In genomic region chr6:11222385-11223277, GRCh38 we compare ENCODE assay signal across 1 cellular context.
TF ChIP-seq lines count a peak whose summit lies in the region.

No MANE protein-coding gene starts in this region.

TF ChIP-seq in HepG2, 621 proteins besides CTCF, POLR2A, EP300 and RAD21 (continued from another document):
- TF ChIP-seq KIAA2018 (CRISPR knock-in tag; IDR thresholded peaks at IDR 0.05; ENCODE audit: borderline replicate concordance) (no peak), DR1 (CRISPR knock-in tag; IDR thresholded peaks at IDR 0.05) (no peak), THAP7 (CRISPR knock-in tag; IDR thresholded peaks at IDR 0.05) (no peak), FOXJ3 (CRISPR knock-in tag; IDR thresholded peaks at IDR 0.05; ENCODE audit: borderline replicate concordance) (no peak), RFX5 (IDR thresholded peaks at IDR 0.05; ENCODE audit: low read depth, low read length) (no peak), POLR2AphosphoS5 (IDR thresholded peaks at IDR 0.05; ENCODE audit: low read depth, low read length) (no peak), ZNF362 (CRISPR knock-in tag; IDR thresholded peaks at IDR 0.05; ENCODE audit: borderline replicate concordance) (no peak), ZFP37 (CRISPR knock-in tag; IDR thresholded peaks at IDR 0.05; ENCODE audit: borderline replicate concordance) (no peak), SRSF4 (IDR thresholded peaks at IDR 0.05; ENCODE audit: low read depth, low read length, poor library complexity, severe bottlenecking) (no peak), MYC (CRISPR knock-in tag; IDR thresholded peaks at IDR 0.05; ENCODE audit: borderline replicate concordance) (no peak), ZNF639 (CRISPR knock-in tag; conservative IDR thresholded peaks at IDR 0.05) (no peak)
